ENCODE assay signal across 13 cellular contexts in genomic region chrX:38275615-38276014, GRCh38. TPM values are rescaled to one million over a fixed set of nuclear protein-coding genes. Genes with fewer than 3 reads are reported as not detected.
DNase-seq lines count a peak whose midpoint lies in the region; ATAC-seq, FAIRE-seq and TF ChIP-seq lines count a peak whose summit lies in the region.
"Had no signal": no experiment of that assay in that cellular context is flagged by ENCODE, and none has a peak within 500 bp of the region (broad histone marks: within the 10 kb centered on the region; RNA-seq: fewer than 3 reads in every experiment).

No MANE protein-coding gene starts in this region.

- FAIRE-seq in keratinocyte (lab: Jason Lieb, UNC) = peak; percentile 69
- FAIRE-seq: H54 had no signal

- peak overlapping the region; percentile 31 for H3K27ac ChIP-seq in keratinocyte (ENCODE audit: control insufficient read depth, insufficient read depth, low read length)
- H3K27ac ChIP-seq in WERI-Rb-1 = no peak overlapping the region
- no peak overlapping the region for H3K27ac ChIP-seq in effector memory CD4-positive, alpha-beta T cell (ENCODE audit: insufficient read depth, low read length, poor library complexity, severe bottlenecking)

- no peaks in the 10 kb centered on the region for H3K79me2 ChIP-seq in keratinocyte (ENCODE audit: control insufficient read depth, insufficient read depth, low read length)

- no peak overlapping the region for H3K4me3 Mint-ChIP-seq in CD14-positive monocyte
- H3K4me3 Mint-ChIP-seq: nephron; stimulated activated effector memory CD8-positive, alpha-beta T cell treated with anti-CD3 and anti-CD28 coated beads, Interleukin-12 subunit alpha, Interleukin-12 subunit beta, amount 100 ng/mL, for 72 hours had no signal

- intact Hi-C loops in CD14-positive monocyte (cut with micrococcal nuclease) = loop anchor here in 1 of 2 donors (10.0 kb wide), 1 partner anchor 49 kb away; the partner anchor contains the start of gene RPGR

- H3K9ac ChIP-seq in keratinocyte (ENCODE audit: control insufficient read depth, extremely low read depth, insufficient read depth, low read length) = no peak overlapping the region

- H3K4me1 ChIP-seq in keratinocyte (ENCODE audit: control insufficient read depth, extremely low read depth, insufficient read depth, low read length) = peaks cover 10% of the 10 kb centered on the region
- no peaks in the 10 kb centered on the region for H3K4me1 ChIP-seq in effector memory CD4-positive, alpha-beta T cell (ENCODE audit: control insufficient read depth, insufficient read depth, low read length, poor library complexity, severe bottlenecking)

- H4K20me1 ChIP-seq in keratinocyte (ENCODE audit: control insufficient read depth, extremely low read depth, insufficient read depth, low read length) = no peaks in the 10 kb centered on the region

- TF ChIP-seq CTCF in CD14-positive monocyte (IDR thresholded peaks at IDR 0.05) (no peak), keratinocyte (optimal IDR thresholded peaks at IDR 0.05 in 1 of 3, IDR thresholded peaks at IDR 0.05 in 1 of 3, conservative IDR thresholded peaks at IDR 0.05 in 1 of 3; ENCODE audit: extremely low read depth in 1 of 3, insufficient read depth in 2 of 3, low read length in 3 of 3) (no peak), WERI-Rb-1 (IDR thresholded peaks at IDR 0.05; ENCODE audit: low read depth, low read length) (no peak)

- no peak overlapping the region for H2AFZ ChIP-seq in keratinocyte (ENCODE audit: control insufficient read depth, low read length)

- H3K4me1 Mint-ChIP-seq in CD14-positive monocyte = peaks cover 21% of the 10 kb centered on the region
- H3K4me1 Mint-ChIP-seq: nephron; stimulated activated effector memory CD8-positive, alpha-beta T cell treated with anti-CD3 and anti-CD28 coated beads, Interleukin-12 subunit alpha, Interleukin-12 subunit beta, amount 100 ng/mL, for 72 hours had no signal

- H3K4me3 ChIP-seq in keratinocyte (ENCODE audit: control insufficient read depth in 2 of 3, extremely low read depth in 1 of 3, insufficient read depth in 2 of 3, low read depth in 1 of 3, low read length in 3 of 3) = no peak overlapping the region
- H3K4me3 ChIP-seq in WERI-Rb-1 (ENCODE audit: low read depth, low read length) = no peak overlapping the region
- H3K4me3 ChIP-seq in effector memory CD4-positive, alpha-beta T cell (ENCODE audit: insufficient read depth, low read depth, low read length, poor library complexity, severe bottlenecking) = no peak overlapping the region

- H3K9me3 ChIP-seq in keratinocyte (ENCODE audit: control insufficient read depth, low read depth, low read length) (no peaks in the 10 kb centered on the region), WERI-Rb-1 (ENCODE audit: severe bottlenecking) (no peaks in the 10 kb centered on the region)
- no peaks in the 10 kb centered on the region for H3K9me3 ChIP-seq in effector memory CD4-positive, alpha-beta T cell (ENCODE audit: control insufficient read depth, low read length)

- peaks cover 0 to 3% (median 0%) of the 10 kb centered on the region in 3 donors for H3K27me3 Mint-ChIP-seq in CD14-positive monocyte (ENCODE audit: low read depth in 3 of 3)

- no peaks in the 10 kb centered on the region for H3K9me3 Mint-ChIP-seq in CD14-positive monocyte
- H3K9me3 Mint-ChIP-seq: nephron; stimulated activated effector memory CD8-positive, alpha-beta T cell treated with anti-CD3 and anti-CD28 coated beads, Interleukin-12 subunit alpha, Interleukin-12 subunit beta, amount 100 ng/mL, for 72 hours had no signal

- H3K27me3 ChIP-seq in keratinocyte (ENCODE audit: control insufficient read depth, extremely low read depth, insufficient read depth, low read length) (no peaks in the 10 kb centered on the region), WERI-Rb-1 (ENCODE audit: insufficient read depth, low read depth, severe bottlenecking) (peaks cover 3% of the 10 kb centered on the region)
- H3K27me3 ChIP-seq in effector memory CD4-positive, alpha-beta T cell (replicated peaks; ENCODE audit: control insufficient read depth, insufficient read depth, low read length, poor library complexity, severe bottlenecking) = no peaks in the 10 kb centered on the region

- ATAC-seq in HG02798 (IDR thresholded peaks at IDR 0.05; ENCODE audit: poor library complexity, unreplicated experiment) = peak; percentile 39
- ATAC-seq in SK-N-SH treated with all-trans-retinoic acid at 6 μM for 48 hours = peak; percentile 94
- ATAC-seq: stimulated activated effector memory CD8-positive, alpha-beta T cell treated with anti-CD3 and anti-CD28 coated beads, Interleukin-12 subunit alpha, Interleukin-12 subunit beta, amount 100 ng/mL, for 72 hours had no signal

- no peaks in the 10 kb centered on the region for H3K9me1 ChIP-seq in keratinocyte (ENCODE audit: control insufficient read depth, extremely low read depth, insufficient read depth, low read length)

- H3K4me2 ChIP-seq in keratinocyte (ENCODE audit: control insufficient read depth, extremely low read depth, insufficient read depth, low read depth, low read length) = no peak overlapping the region

- DNase-seq in CD14-positive monocyte (ENCODE audit: low spot score) = no peak
- DNase-seq in keratinocyte (ENCODE audit: low read depth, low spot score) = peak; percentile 7
- no peak for DNase-seq in WERI-Rb-1
- DNase-seq in NCI-H2227 (lab: John Stamatoyannopoulos, UW; ENCODE audit: unreplicated experiment) = no peak
- no peak for DNase-seq in epidermal melanocyte (ENCODE audit: insufficient read length, low spot score)
- no peak for DNase-seq in effector memory CD4-positive, alpha-beta T cell
- DNase-seq: DMS79, NCI-H446 treated with DMSO at 0.1 percent for 48 hours had no signal

- H3K36me3 Mint-ChIP-seq in CD14-positive monocyte = peaks cover 4 to 9% of the 10 kb centered on the region in 2 donors
- H3K36me3 Mint-ChIP-seq: stimulated activated effector memory CD8-positive, alpha-beta T cell treated with anti-CD3 and anti-CD28 coated beads, Interleukin-12 subunit alpha, Interleukin-12 subunit beta, amount 100 ng/mL, for 72 hours had no signal

- H3K36me3 ChIP-seq in keratinocyte (ENCODE audit: control insufficient read depth in 2 of 2, extremely low read depth in 1 of 2, insufficient read depth in 2 of 2, low read length in 2 of 2) (no peaks in the 10 kb centered on the region), WERI-Rb-1 (no peaks in the 10 kb centered on the region)
- H3K36me3 ChIP-seq in effector memory CD4-positive, alpha-beta T cell (ENCODE audit: control insufficient read depth, insufficient read depth, low read length) = no peaks in the 10 kb centered on the region

- dilution Hi-C loops in keratinocyte (cut with MboI; ENCODE audit: extremely low pct_ligation_motif_present, low sequenced_read_pairs) = no loop called here

- peak overlapping the region; percentile 69 to 92 (median 83) for H3K27ac Mint-ChIP-seq in CD14-positive monocyte
- H3K27ac Mint-ChIP-seq: nephron; stimulated activated effector memory CD8-positive, alpha-beta T cell treated with anti-CD3 and anti-CD28 coated beads, Interleukin-12 subunit alpha, Interleukin-12 subunit beta, amount 100 ng/mL, for 72 hours had no signal

TF ChIP-seq in SK-N-SH treated with all-trans-retinoic acid at 6 μM for 48 hours, 23 proteins besides CTCF, POLR2A, EP300 and RAD21:
- TF ChIP-seq ZC3H10 (CRISPR knock-in tag; IDR thresholded peaks at IDR 0.05) (no peak), BACH2 (CRISPR knock-in tag; IDR thresholded peaks at IDR 0.05; ENCODE audit: borderline replicate concordance) (no peak), ZFP3 (CRISPR knock-in tag; IDR thresholded peaks at IDR 0.05) (no peak)
TF ChIP-seq in SK-N-SH treated with all-trans-retinoic acid at 6 μM for 48 hours: peak in this region for 0.

RNA-seq across cellular contexts. Expression of gene RPGR, which starts 51.7 kb away (rescaled TPM):
- polyA plus RNA-seq in CD14-positive monocyte = 10 to 100 TPM in 1 of 2 donors, 1 to 10 TPM in 1; 4.3 to 10.9 TPM
- 1.1 to 2.4 TPM (median 1.6 TPM) in 3 replicates for polyA plus RNA-seq in keratinocyte
- 5.1 TPM for polyA plus RNA-seq in keratinocyte (2011; ENCODE audit: low read depth)
- 0.78 and 0.88 TPM in 2 replicates for polyA plus RNA-seq in keratinocyte (2011; cell fraction: cytosol; rRNA removed)
- polyA plus RNA-seq in keratinocyte (2011; cell fraction: nucleus; rRNA removed) = 4.8 and 5.6 TPM in 2 replicates
- 2.5 TPM in 2 replicates for polyA plus RNA-seq in keratinocyte (2012; ENCODE audit: low replicate concordance)
- polyA minus RNA-seq in keratinocyte = 1.5 to 4.9 TPM (median 1.9 TPM) in 3 replicates
- polyA minus RNA-seq in keratinocyte (2011; cell fraction: cytosol; rRNA and poly(A)+ RNA removed) = not detected
- polyA minus RNA-seq in keratinocyte (2011; cell fraction: nucleus; rRNA and poly(A)+ RNA removed) = 1.6 and 6.4 TPM in 2 replicates

RNA-seq across cellular contexts. Expression of gene SRPX, which starts 54.9 kb away (rescaled TPM):
- polyA plus RNA-seq in CD14-positive monocyte = not detected
- polyA plus RNA-seq in keratinocyte = 31.9 to 166 TPM (median 53.8 TPM) in 3 replicates
- polyA plus RNA-seq in keratinocyte (2011; ENCODE audit: low read depth) = 7.7 TPM
- 37.0 and 42.6 TPM in 2 replicates for polyA plus RNA-seq in keratinocyte (2011; cell fraction: cytosol; rRNA removed)
- 120 and 126 TPM in 2 replicates for polyA plus RNA-seq in keratinocyte (2011; cell fraction: nucleus; rRNA removed)
- 9.6 and 95.8 TPM in 2 replicates for polyA plus RNA-seq in keratinocyte (2012; ENCODE audit: low replicate concordance)
- polyA minus RNA-seq in keratinocyte = 40.2 to 79.6 TPM (median 47.3 TPM) in 3 replicates
- polyA minus RNA-seq in keratinocyte (2011; cell fraction: cytosol; rRNA and poly(A)+ RNA removed) = 38.0 TPM
- polyA minus RNA-seq in keratinocyte (2011; cell fraction: nucleus; rRNA and poly(A)+ RNA removed) = 48.6 and 67.1 TPM in 2 replicates

Comparison
In these comparisons a context has a peak if more than half of its experiments do, and no peak if none do; other contexts are left out.
1. RNA of gene SRPX, which starts 54.9 kb away (polyA plus RNA-seq): 7.7 to 166 TPM in keratinocyte; not detected in CD14-positive monocyte; every median in the first group is over 4 times any median in the second.